In genomic region chr18:22932885-22933205, GRCh38 we compare ENCODE assay signal across 8 cellular contexts. TPM values are rescaled to one million over a fixed set of nuclear protein-coding genes. Genes with fewer than 3 reads are reported as not detected.
A peak's percentile ranks its signal among the peaks of the same experiment; 100 is the strongest.
DNase-seq lines count a peak whose midpoint lies in the region; ATAC-seq and TF ChIP-seq lines count a peak whose summit lies in the region.

No MANE protein-coding gene starts in this region.

- peaks cover 9% of the 10 kb centered on the region for H3K4me1 ChIP-seq in PC-3 (ENCODE audit: insufficient read depth, low read length)

- H3F3A ChIP-seq in PC-3 (ENCODE audit: low read length, unreplicated experiment): no peaks in the 10 kb centered on the region

- no peaks in the 10 kb centered on the region for H3K9me3 ChIP-seq in PC-3 (ENCODE audit: low read length)

- no peak for TF ChIP-seq CTCF in PC-3 (conservative IDR thresholded peaks at IDR 0.05; ENCODE audit: low read depth, low read length)
- TF ChIP-seq CTCF in omental fat pad (IDR thresholded peaks at IDR 0.05): no peak

- peak overlapping the region; percentile 86 for H3K4me2 ChIP-seq in PC-3 (ENCODE audit: low read length)

- H3K9me2 ChIP-seq in PC-3 (replicated peaks; ENCODE audit: low read length): no peaks in the 10 kb centered on the region

- peak; percentile 47 for DNase-seq in DMS53 treated with DMSO at 0.1 percent for 48 hours (lab: John Stamatoyannopoulos, UW; ENCODE audit: unreplicated experiment)
- DNase-seq in DMS53 (lab: John Stamatoyannopoulos, UW): no peak
- peak; percentile 7 for DNase-seq in PC-3
- no peak for DNase-seq in epithelial cell of prostate (ENCODE audit: low read depth, low spot score)
- DNase-seq in omental fat pad (ENCODE audit: low spot score): no peak
- no peak for DNase-seq in HK-2 (ENCODE audit: unreplicated experiment)
- DNase-seq in NCI-H2171 treated with DMSO at 0.1 percent for 48 hours (lab: John Stamatoyannopoulos, UW): no peak

- H3K4me3 ChIP-seq in PC-3 (ENCODE audit: low read length): peak overlapping the region; percentile 77

- intact Hi-C loops in PC-3 (cut with micrococcal nuclease): loop anchor here (1.0 to 5.0 kb wide), 2 partner anchors 45 to 106 kb away; no protein-coding TSS in a partner anchor

- peaks cover 6% of the 10 kb centered on the region; the same call in 1 of the 2 replicates for H3K36me3 ChIP-seq in PC-3 (ENCODE audit: low read depth, low read length)

- H2AFZ ChIP-seq in PC-3 (ENCODE audit: low read length): peak overlapping the region; percentile 84

- peak; percentile 26 for ATAC-seq in HG02610 (IDR thresholded peaks at IDR 0.05; ENCODE audit: unreplicated experiment)
- peak; percentile 49 for ATAC-seq in PC-3
- peak; percentile 69 for ATAC-seq in omental fat pad (ENCODE audit: low FRiP score)

- POLR2A ChIA-PET in PC-3 (lab: Charles Lee; ENCODE audit: unreplicated experiment): interaction anchor here (0.6 to 0.7 kb wide), 4 partner anchors 107 to 1139 kb away, joined by 3 to 8 read pairs (median 5); no protein-coding TSS in a partner anchor

- no peaks in the 10 kb centered on the region for H4K20me1 ChIP-seq in PC-3 (ENCODE audit: low read length)

- H3K9ac ChIP-seq in PC-3 (ENCODE audit: low read length): peak overlapping the region; percentile 99

- peaks cover 31% of the 10 kb centered on the region for H3K79me2 ChIP-seq in PC-3 (ENCODE audit: low read length)

- no TSS peak for BruUV-seq in PC-3 (replicated peaks; lab: Mats Ljungman, UMichigan)

- H3K27ac ChIP-seq in PC-3 (ENCODE audit: low read length) (peak overlapping the region; percentile 83; the same call in 1 of the 2 replicates), epithelial cell of prostate (peak overlapping the region; percentile 87)

- no peaks in the 10 kb centered on the region for H3K27me3 ChIP-seq in PC-3 (ENCODE audit: low read length)

- CTCF ChIA-PET in PC-3 (lab: Charles Lee): interaction anchor here (0.6 to 1.0 kb wide), 4 partner anchors 46 to 222 kb away, joined by 3 to 6 read pairs (median 3); no protein-coding TSS in a partner anchor

RNA-seq across cellular contexts. Expression of gene RBBP8, which starts 0.3 kb away (rescaled TPM):
- total RNA-seq in PC-3 (2014; rRNA removed) (31.9 and 41.1 TPM in 2 replicates), omental fat pad (10 to 100 TPM; 14.2 to 63.4 (median 32.9) TPM)

Comparison
In these comparisons a context has a peak if more than half of its experiments do, and no peak if none do; other contexts are left out.
1. DNase-seq: peak in DMS53 treated with DMSO at 0.1 percent for 48 hours (single experiment) and PC-3 (single experiment); none in DMS53 (single experiment), epithelial cell of prostate (single experiment), omental fat pad (single experiment), HK-2 (single experiment) and NCI-H2171 treated with DMSO at 0.1 percent for 48 hours (single experiment).
2. Peak in every context shown above with its lines, with median percentiles within 50 percentile points of each other: ATAC-seq.